8 cellular contexts compared by ENCODE assay signal in the genomic region with DNA sequence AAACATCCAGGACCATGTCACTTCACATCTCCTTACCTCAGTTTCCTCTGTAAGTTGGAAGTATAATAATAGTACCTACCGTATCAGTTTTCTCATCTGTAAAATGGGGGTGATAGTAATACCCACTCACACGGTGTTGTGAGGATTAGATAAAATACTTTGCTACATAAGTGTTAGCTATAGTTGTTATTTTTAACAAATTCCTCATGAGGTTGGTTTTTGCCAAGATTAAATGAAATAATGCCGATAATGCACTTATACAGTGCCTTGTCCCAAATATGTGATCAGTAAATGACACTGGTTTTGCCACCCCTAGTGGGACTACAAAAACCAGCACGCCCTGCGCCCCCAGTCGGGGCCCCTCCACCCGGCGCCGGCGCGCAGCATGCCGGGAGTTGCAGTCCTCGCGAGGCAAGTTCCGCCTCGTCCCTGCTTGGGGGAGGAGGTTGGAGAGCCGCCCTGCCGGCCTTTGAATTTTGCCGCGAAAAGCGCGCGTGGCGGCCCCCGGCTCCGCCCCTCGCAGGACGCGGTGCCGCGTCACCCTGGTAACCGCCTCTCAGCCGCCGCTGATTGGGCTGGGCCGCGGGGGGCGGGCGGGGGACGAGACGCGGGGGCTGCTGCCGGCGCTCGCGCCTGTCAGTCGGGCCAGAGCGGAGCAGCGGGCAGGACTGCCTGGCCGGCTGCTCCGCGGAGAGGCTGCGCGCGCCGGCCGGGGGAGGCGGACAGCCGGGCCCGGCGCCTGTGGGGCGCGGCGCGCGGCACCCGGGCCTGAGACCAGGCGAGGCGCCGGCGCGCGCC. TPM values are rescaled to one million over a fixed set of nuclear protein-coding genes. Genes with fewer than 3 reads are reported as not detected.
A peak's percentile ranks its signal among the peaks of the same experiment; 100 is the strongest.
DNase-seq lines count a peak whose midpoint lies in the region; ATAC-seq and TF ChIP-seq lines count a peak whose summit lies in the region.

Gene FAM222A (plus strand): TSS at position 639 of the 798 bp plus-strand sequence. CDS start 30,322 bp downstream, outside the sequence.

- peak within 1 kb of the TSS; percentile 66 for H3K4me3 Mint-ChIP-seq in activated T-helper 2 cell treated with anti-CD3 and anti-CD28 coated beads, Interferon-gamma antibody, Interleukin-2, Interleukin-4, amounts not matched to agents 10 μg/mL and 5 μg/mL and 100 μg/mL, durations not matched to agents 14 hours and 24 hours and 36 hours (ENCODE audit: low read depth)
- peak within 1 kb of the TSS; percentile 59 to 84 (median 74) for H3K4me3 Mint-ChIP-seq in naive thymus-derived CD8-positive, alpha-beta T cell
- peak within 1 kb of the TSS; percentile 75 to 80 for H3K4me3 Mint-ChIP-seq in stimulated activated naive B cell treated with anti-CD40 and anti-IgM and Interleukin-4, amounts not matched to agents 10 μg/mL and 1 μg/mL and 100 μg/mL, for 72 hours

- POLR2A ChIA-PET in naive thymus-derived CD8-positive, alpha-beta T cell (lab: Charles Lee): interaction anchor here (1.0 to 1.1 kb wide), 2 partner anchors 41 to 139 kb away, joined by 3 read pairs; partner anchors contain the start of gene MVK

- DNase-seq in EH (ENCODE audit: low read depth) (peak; percentile 96), GOT3 (lab: John Stamatoyannopoulos, UW) (peak; percentile 77), LNCaP clone FGC (ENCODE audit: low read depth) (peak; percentile 79), RPMI8226 (peak; percentile 97), fibroblast of mammary gland (ENCODE audit: low read depth) (peak; percentile 89)
- peak; percentile 94 for DNase-seq in activated T-helper 2 cell treated with anti-CD3 and anti-CD28 coated beads, Interferon-gamma antibody, Interleukin-2, Interleukin-4, amounts not matched to agents 10 μg/mL and 5 μg/mL and 100 μg/mL, durations not matched to agents 14 hours and 24 hours and 36 hours (ENCODE audit: low spot score)
- DNase-seq in naive thymus-derived CD8-positive, alpha-beta T cell: peak; percentile 94 to 99 (median 98)
- peak; percentile 98 for DNase-seq in stimulated activated naive B cell treated with anti-CD40 and anti-IgM and Interleukin-4, amounts not matched to agents 10 μg/mL and 1 μg/mL and 100 μg/mL, for 72 hours

- no peaks in the 10 kb centered on the region for H3K4me1 Mint-ChIP-seq in activated T-helper 2 cell treated with anti-CD3 and anti-CD28 coated beads, Interferon-gamma antibody, Interleukin-2, Interleukin-4, amounts not matched to agents 10 μg/mL and 5 μg/mL and 100 μg/mL, durations not matched to agents 14 hours and 24 hours and 36 hours (ENCODE audit: low read depth)
- H3K4me1 Mint-ChIP-seq in naive thymus-derived CD8-positive, alpha-beta T cell: peaks cover 0 to 9% (median 4%) of the 10 kb centered on the region in 4 donors
- peaks cover 2 to 11% of the 10 kb centered on the region in 2 donors for H3K4me1 Mint-ChIP-seq in stimulated activated naive B cell treated with anti-CD40 and anti-IgM and Interleukin-4, amounts not matched to agents 10 μg/mL and 1 μg/mL and 100 μg/mL, for 72 hours

- peak; percentile 90 to 92 for ATAC-seq in naive thymus-derived CD8-positive, alpha-beta T cell
- peak; percentile 91 to 97 for ATAC-seq in stimulated activated naive B cell treated with anti-CD40 and anti-IgM and Interleukin-4, amounts not matched to agents 10 μg/mL and 1 μg/mL and 100 μg/mL, for 72 hours (replicated peaks)

- H3K9me3 Mint-ChIP-seq in activated T-helper 2 cell treated with anti-CD3 and anti-CD28 coated beads, Interferon-gamma antibody, Interleukin-2, Interleukin-4, amounts not matched to agents 10 μg/mL and 5 μg/mL and 100 μg/mL, durations not matched to agents 14 hours and 24 hours and 36 hours: no peaks in the 10 kb centered on the region
- H3K9me3 Mint-ChIP-seq in naive thymus-derived CD8-positive, alpha-beta T cell: no peaks in the 10 kb centered on the region
- H3K9me3 Mint-ChIP-seq in stimulated activated naive B cell treated with anti-CD40 and anti-IgM and Interleukin-4, amounts not matched to agents 10 μg/mL and 1 μg/mL and 100 μg/mL, for 72 hours: no peaks in the 10 kb centered on the region

- H3K4me3 ChIP-seq in LNCaP clone FGC (ENCODE audit: low read depth, low read length) (peak within 1 kb of the TSS; percentile 50), fibroblast of mammary gland (ENCODE audit: control insufficient read depth, low read depth, low read length) (peak within 1 kb of the TSS; percentile 39)

- no peaks in the 10 kb centered on the region for H3K36me3 Mint-ChIP-seq in activated T-helper 2 cell treated with anti-CD3 and anti-CD28 coated beads, Interferon-gamma antibody, Interleukin-2, Interleukin-4, amounts not matched to agents 10 μg/mL and 5 μg/mL and 100 μg/mL, durations not matched to agents 14 hours and 24 hours and 36 hours (ENCODE audit: low read depth)
- no peaks in the 10 kb centered on the region for H3K36me3 Mint-ChIP-seq in naive thymus-derived CD8-positive, alpha-beta T cell
- no peaks in the 10 kb centered on the region for H3K36me3 Mint-ChIP-seq in stimulated activated naive B cell treated with anti-CD40 and anti-IgM and Interleukin-4, amounts not matched to agents 10 μg/mL and 1 μg/mL and 100 μg/mL, for 72 hours

- intact Hi-C loops in activated T-helper 2 cell treated with anti-CD3 and anti-CD28 coated beads, Interferon-gamma antibody, Interleukin-2, Interleukin-4, amounts not matched to agents 10 μg/mL and 5 μg/mL and 100 μg/mL, durations not matched to agents 14 hours and 24 hours and 36 hours (cut with micrococcal nuclease): loop anchor here (1.0 to 10.0 kb wide), 4 partner anchors 140 to 556 kb away; partner anchors contain the start of genes IFT81, MMAB and MVK

- TF ChIP-seq CTCF in LNCaP clone FGC (IDR thresholded peaks at IDR 0.05; ENCODE audit: control insufficient read depth, extremely low read depth, insufficient read depth): no peak
- TF ChIP-seq CTCF in fibroblast of mammary gland (conservative IDR thresholded peaks at IDR 0.05; ENCODE audit: control insufficient read depth, insufficient read depth, low read depth, low read length): no peak

- H3K27me3 Mint-ChIP-seq in activated T-helper 2 cell treated with anti-CD3 and anti-CD28 coated beads, Interferon-gamma antibody, Interleukin-2, Interleukin-4, amounts not matched to agents 10 μg/mL and 5 μg/mL and 100 μg/mL, durations not matched to agents 14 hours and 24 hours and 36 hours (ENCODE audit: low read depth): peaks cover 43% of the 10 kb centered on the region
- H3K27me3 Mint-ChIP-seq in naive thymus-derived CD8-positive, alpha-beta T cell: peaks cover 13 to 59% (median 31%) of the 10 kb centered on the region in 5 donors
- H3K27me3 Mint-ChIP-seq in stimulated activated naive B cell treated with anti-CD40 and anti-IgM and Interleukin-4, amounts not matched to agents 10 μg/mL and 1 μg/mL and 100 μg/mL, for 72 hours: peaks cover 44 to 72% of the 10 kb centered on the region in 2 donors

- no peak within 1 kb of the TSS for H3K27ac Mint-ChIP-seq in activated T-helper 2 cell treated with anti-CD3 and anti-CD28 coated beads, Interferon-gamma antibody, Interleukin-2, Interleukin-4, amounts not matched to agents 10 μg/mL and 5 μg/mL and 100 μg/mL, durations not matched to agents 14 hours and 24 hours and 36 hours
- H3K27ac Mint-ChIP-seq in naive thymus-derived CD8-positive, alpha-beta T cell: peak within 1 kb of the TSS in 4 of 10 donors; percentile 14 to 62 (median 50)
- peak within 1 kb of the TSS; percentile 56 for H3K27ac Mint-ChIP-seq in stimulated activated naive B cell treated with anti-CD40 and anti-IgM and Interleukin-4, amounts not matched to agents 10 μg/mL and 1 μg/mL and 100 μg/mL, for 72 hours

RNA-seq across cellular contexts. Expression of gene FAM222A, which starts in this region (rescaled TPM):
- total RNA-seq in activated T-helper 2 cell treated with anti-CD3 and anti-CD28 coated beads, Interferon-gamma antibody, Interleukin-2, Interleukin-4, amounts not matched to agents 10 μg/mL and 5 μg/mL and 100 μg/mL, durations not matched to agents 14 hours and 24 hours and 36 hours: 1.4 and 1.6 TPM in 2 replicates
- total RNA-seq in naive thymus-derived CD8-positive, alpha-beta T cell: 1 to 10 TPM; 1.6 TPM
- under 1 TPM; 0.16 to 0.28 (median 0.22) TPM for polyA plus RNA-seq in naive thymus-derived CD8-positive, alpha-beta T cell

Comparison
In these comparisons a context has a peak if more than half of its experiments do, and no peak if none do; other contexts are left out.
1. Peak in every context shown above with its lines: DNase-seq, ATAC-seq and H3K4me3 ChIP-seq.